4 cellular contexts compared by ENCODE assay signal in the genomic region with DNA sequence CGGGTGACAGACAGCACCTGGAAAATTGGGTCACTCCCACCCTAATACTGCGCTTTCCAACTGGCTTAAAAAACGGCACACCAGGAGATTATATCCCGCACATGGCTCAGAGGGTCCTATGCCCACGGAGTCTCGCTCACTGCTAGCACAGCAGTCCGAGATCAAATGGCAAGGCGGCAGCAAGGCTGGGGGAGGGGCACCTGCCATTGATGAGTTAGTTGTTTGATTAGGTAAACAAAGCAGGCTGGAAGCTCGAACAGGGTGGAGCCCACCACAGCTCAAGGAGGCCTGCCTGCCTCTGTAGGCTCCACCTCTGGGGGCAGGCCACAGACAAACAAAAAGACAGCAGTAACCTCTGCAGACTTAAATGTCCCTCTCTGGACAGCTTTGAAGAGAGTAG. TPM values are rescaled to one million over a fixed set of nuclear protein-coding genes. Genes with fewer than 3 reads are reported as not detected.
"Had no signal": no experiment of that assay in that cellular context is flagged by ENCODE, and none has a peak within 500 bp of the region (broad histone marks: within the 10 kb centered on the region; RNA-seq: fewer than 3 reads in every experiment).

No MANE protein-coding gene starts in this region.

RNA-seq across cellular contexts. Expression of a gene that starts 8.7 kb away (rescaled TPM):
- total RNA-seq: LHCN-M2, MCF 10A, NCI-H460 had no signal

RNA-seq across cellular contexts. Expression of a gene that starts 18.8 kb away (rescaled TPM):
- total RNA-seq: LHCN-M2, M059J, MCF 10A, NCI-H460 had no signal
